ENCODE assay signal across 1 cellular context in the genomic region with DNA sequence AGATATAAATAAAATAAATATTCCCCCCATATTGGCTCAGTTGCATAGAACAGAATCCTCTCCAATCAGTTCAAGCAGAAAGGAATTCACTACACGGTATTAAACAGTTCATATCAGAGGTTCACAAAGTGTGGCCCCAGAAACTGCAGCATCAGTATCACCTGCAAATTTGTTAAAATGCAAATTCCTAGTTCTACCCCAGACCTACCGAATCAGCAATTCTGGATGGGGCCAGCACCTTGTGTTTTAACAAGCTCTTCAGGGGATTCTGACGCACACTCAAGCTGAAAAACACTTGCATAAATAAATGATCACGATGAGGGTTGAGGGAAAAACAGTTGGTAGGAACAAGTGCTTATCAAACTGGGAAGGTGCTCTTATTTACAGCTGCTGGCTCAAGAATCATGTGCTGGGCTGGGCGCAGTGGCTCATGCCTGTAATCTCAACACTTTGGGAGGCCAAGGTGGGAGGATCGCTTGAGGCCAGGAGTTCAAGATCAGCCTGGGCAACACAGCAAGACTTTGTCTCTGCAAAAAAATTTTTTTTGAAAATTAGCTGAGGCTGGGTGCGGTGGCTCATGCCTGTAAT.
TF ChIP-seq lines count a peak whose summit lies in the region.

No MANE protein-coding gene starts in this region.

TF ChIP-seq in IMR-90, 13 proteins besides CTCF, POLR2A, EP300 and RAD21:
- TF ChIP-seq MAFK (IDR thresholded peaks at IDR 0.05; ENCODE audit: low read depth, low read length) (peak; percentile 12; the same call in 1 of the 2 replicates), SMC3 (IDR thresholded peaks at IDR 0.05; ENCODE audit: low read depth, low read length) (no peak)
